Comparison of ENCODE assay signal across 32 cellular contexts in the genomic region with DNA sequence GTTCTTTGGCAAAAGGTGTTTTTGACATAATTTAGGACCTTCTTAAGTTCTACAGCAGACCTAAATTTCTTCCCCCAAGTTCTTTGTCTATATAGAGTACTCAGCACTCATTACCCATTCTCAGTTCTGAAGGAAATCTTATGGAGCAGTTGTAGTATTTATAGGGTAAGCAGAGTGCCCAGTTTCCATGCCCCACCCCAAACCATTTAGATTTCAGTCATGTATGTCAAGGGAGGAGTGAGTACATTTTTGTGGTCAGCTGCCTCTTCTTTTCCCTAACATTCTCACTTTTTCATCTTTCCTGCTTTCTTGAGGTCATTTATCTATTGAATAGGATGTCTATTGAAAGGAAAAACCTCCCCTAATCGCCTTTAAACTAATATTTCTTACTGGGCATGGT.
DNase-seq lines count a peak whose midpoint lies in the region; ATAC-seq, FAIRE-seq and TF ChIP-seq lines count a peak whose summit lies in the region.
"Had no signal": no experiment of that assay in that cellular context is flagged by ENCODE, and none has a peak within 500 bp of the region (broad histone marks: within the 10 kb centered on the region; RNA-seq: fewer than 3 reads in every experiment).

No MANE protein-coding gene starts in this region.

- H3K27ac ChIP-seq in brain microvascular endothelial cell, result no peak overlapping the region
- H3K27ac ChIP-seq in small intestine (ENCODE audit: low read depth in 1 of 2, low read length in 1 of 2), result no peak overlapping the region
- H3K27ac ChIP-seq: ascending aorta, PC-9 had no signal

- no peaks in the 10 kb centered on the region for H3K27me3 ChIP-seq in brain microvascular endothelial cell (replicated peaks)
- no peaks in the 10 kb centered on the region for H3K27me3 ChIP-seq in small intestine (ENCODE audit: control insufficient read depth in 2 of 2, insufficient read depth in 2 of 2, low read length in 2 of 2)
- H3K27me3 ChIP-seq: ascending aorta had no signal

- H3K4me1 Mint-ChIP-seq in stimulated activated naive B cell treated with anti-CD40 and anti-IgM and Interleukin-4, amounts not matched to agents 10 μg/mL and 1 μg/mL and 100 μg/mL, for 72 hours, result peaks cover 18 to 63% of the 10 kb centered on the region in 2 donors

- H3K9me3 ChIP-seq in small intestine (ENCODE audit: control insufficient read depth, low read depth), result no peaks in the 10 kb centered on the region
- H3K9me3 ChIP-seq: ascending aorta had no signal

- H3K36me3 ChIP-seq in brain microvascular endothelial cell (replicated peaks) (no peaks in the 10 kb centered on the region), small intestine (ENCODE audit: control insufficient read depth in 2 of 2, insufficient read depth in 2 of 2, low read length in 2 of 2) (no peaks in the 10 kb centered on the region)
- H3K36me3 ChIP-seq: ascending aorta had no signal

- no peaks in the 10 kb centered on the region for H3K27me3 Mint-ChIP-seq in stimulated activated naive B cell treated with anti-CD40 and anti-IgM and Interleukin-4, amounts not matched to agents 10 μg/mL and 1 μg/mL and 100 μg/mL, for 72 hours
- H3K27me3 Mint-ChIP-seq: activated naive CD8-positive, alpha-beta T cell; activated T-cell treated with anti-CD3 and anti-CD28 coated beads, Interleukin-2, amount 50 U/mL, for 24 hours; IgD-negative memory B cell; stimulated activated memory B cell treated with anti-CD40 and anti-IgM and Interleukin-4, amounts not matched to agents 10 μg/mL and 1 μg/mL and 100 μg/mL, for 72 hours had no signal

- H3K4me3 ChIP-seq in brain microvascular endothelial cell (ENCODE audit: low read depth, low read length) (no peak overlapping the region), small intestine (ENCODE audit: low read depth in 1 of 2, low read length in 2 of 2) (no peak overlapping the region)
- H3K4me3 ChIP-seq: ascending aorta, PC-9 had no signal

- FAIRE-seq in small intestine (lab: Jason Lieb, UNC), result no peak
- FAIRE-seq: GM18507 had no signal

- H3K27ac Mint-ChIP-seq in stimulated activated naive B cell treated with anti-CD40 and anti-IgM and Interleukin-4, amounts not matched to agents 10 μg/mL and 1 μg/mL and 100 μg/mL, for 72 hours, result no peak overlapping the region
- H3K27ac Mint-ChIP-seq: activated naive CD8-positive, alpha-beta T cell; activated T-cell treated with anti-CD3 and anti-CD28 coated beads, Interleukin-2, amount 50 U/mL, for 24 hours; endodermal cell; IgD-negative memory B cell; nephron progenitor cell; stimulated activated memory B cell treated with anti-CD40 and anti-IgM and Interleukin-4, amounts not matched to agents 10 μg/mL and 1 μg/mL and 100 μg/mL, for 72 hours; type B pancreatic cell had no signal

- in situ Hi-C loops in Caki2 (cut with HindIII; ENCODE audit: low pct_unique_long_range_greater_than_20kb, low sequenced_read_pairs) (no loop called here), brain microvascular endothelial cell (cut with HindIII; ENCODE audit: low pct_ligation_motif_present, low sequenced_read_pairs) (no loop called here)

- DNase-seq in Caki2 (ENCODE audit: low read depth) (peak; percentile 48), HT-29 (ENCODE audit: low spot score) (peak; percentile 36), brain microvascular endothelial cell (peak; percentile 6), kidney glomerular epithelial cell (lab: John Stamatoyannopoulos, UW) (peak; percentile 7), small intestine (no peak), NCI-H345 (lab: John Stamatoyannopoulos, UW) (no peak)
- DNase-seq in stimulated activated naive B cell treated with anti-CD40 and anti-IgM and Interleukin-4, amounts not matched to agents 10 μg/mL and 1 μg/mL and 100 μg/mL, for 72 hours, result no peak
- DNase-seq: activated effector memory CD4-positive, alpha-beta T cell treated with anti-CD3 and anti-CD28 coated beads, Interleukin-2, amount 50 U/mL, for 16 hours; activated T-cell treated with anti-CD3 and anti-CD28 coated beads, Interleukin-2, amount 50 U/mL, for 24 hours; C1 segment of cervical spinal cord; COR-L47; cortex of kidney; DND-41; endodermal cell; H7; hypothalamus; NCI-H1105; NCI-H1930; NCI-H524 treated with DMSO at 0.1 percent for 48 hours; nephron progenitor cell; NK-92 treated with Interleukin-12 subunit alpha and Interleukin-12 subunit beta, amount 100 ng/mL, for 24 hours; PC-9; substantia nigra; T-helper 2 cell had no signal

- TF ChIP-seq CTCF in brain microvascular endothelial cell (IDR thresholded peaks at IDR 0.05; ENCODE audit: low read depth, low read length, missing control alignments), result no peak

- no peaks in the 10 kb centered on the region for H3K36me3 Mint-ChIP-seq in stimulated activated naive B cell treated with anti-CD40 and anti-IgM and Interleukin-4, amounts not matched to agents 10 μg/mL and 1 μg/mL and 100 μg/mL, for 72 hours
- H3K36me3 Mint-ChIP-seq: type B pancreatic cell had no signal

- no peak overlapping the region for H3K4me3 Mint-ChIP-seq in stimulated activated naive B cell treated with anti-CD40 and anti-IgM and Interleukin-4, amounts not matched to agents 10 μg/mL and 1 μg/mL and 100 μg/mL, for 72 hours
- H3K4me3 Mint-ChIP-seq: activated naive CD8-positive, alpha-beta T cell; activated T-cell treated with anti-CD3 and anti-CD28 coated beads, Interleukin-2, amount 50 U/mL, for 24 hours; endodermal cell; IgD-negative memory B cell; nephron progenitor cell; stimulated activated memory B cell treated with anti-CD40 and anti-IgM and Interleukin-4, amounts not matched to agents 10 μg/mL and 1 μg/mL and 100 μg/mL, for 72 hours; type B pancreatic cell had no signal

- no peak for ATAC-seq in HG03175 (IDR thresholded peaks at IDR 0.05; ENCODE audit: unreplicated experiment)
- no peak for ATAC-seq in stimulated activated naive B cell treated with anti-CD40 and anti-IgM and Interleukin-4, amounts not matched to agents 10 μg/mL and 1 μg/mL and 100 μg/mL, for 72 hours (replicated peaks)
- ATAC-seq: Right ventricle myocardium inferior; stimulated activated memory B cell treated with anti-CD40 and anti-IgM and Interleukin-4, amounts not matched to agents 10 μg/mL and 1 μg/mL and 100 μg/mL, for 72 hours had no signal

- H3K4me1 ChIP-seq in small intestine (ENCODE audit: control insufficient read depth in 2 of 2, insufficient read depth in 1 of 2, low read depth in 1 of 2, low read length in 1 of 2), result peaks cover 0 to 4% of the 10 kb centered on the region in 2 donors
- H3K4me1 ChIP-seq: ascending aorta had no signal

- no peaks in the 10 kb centered on the region for H3K9me3 Mint-ChIP-seq in stimulated activated naive B cell treated with anti-CD40 and anti-IgM and Interleukin-4, amounts not matched to agents 10 μg/mL and 1 μg/mL and 100 μg/mL, for 72 hours
- H3K9me3 Mint-ChIP-seq: activated T-cell treated with anti-CD3 and anti-CD28 coated beads, Interleukin-2, amount 50 U/mL, for 24 hours; endodermal cell; IgD-negative memory B cell; nephron progenitor cell; stimulated activated memory B cell treated with anti-CD40 and anti-IgM and Interleukin-4, amounts not matched to agents 10 μg/mL and 1 μg/mL and 100 μg/mL, for 72 hours; type B pancreatic cell had no signal

- 83 to 88% (median 86%) methylated on average over 1 of the region's 1 CpG for WGBS in small intestine, 3 donors

Comparison
In these comparisons a context has a peak if more than half of its experiments do, and no peak if none do; other contexts are left out.
1. DNase-seq: peak in Caki2 (single experiment), HT-29 (single experiment), brain microvascular endothelial cell (single experiment) and kidney glomerular epithelial cell (single experiment); none in small intestine (single experiment), NCI-H345 (single experiment) and stimulated activated naive B cell treated with anti-CD40 and anti-IgM and Interleukin-4, amounts not matched to agents 10 μg/mL and 1 μg/mL and 100 μg/mL, for 72 hours (single experiment).